12 cellular contexts compared by ENCODE assay signal in the genomic region with DNA sequence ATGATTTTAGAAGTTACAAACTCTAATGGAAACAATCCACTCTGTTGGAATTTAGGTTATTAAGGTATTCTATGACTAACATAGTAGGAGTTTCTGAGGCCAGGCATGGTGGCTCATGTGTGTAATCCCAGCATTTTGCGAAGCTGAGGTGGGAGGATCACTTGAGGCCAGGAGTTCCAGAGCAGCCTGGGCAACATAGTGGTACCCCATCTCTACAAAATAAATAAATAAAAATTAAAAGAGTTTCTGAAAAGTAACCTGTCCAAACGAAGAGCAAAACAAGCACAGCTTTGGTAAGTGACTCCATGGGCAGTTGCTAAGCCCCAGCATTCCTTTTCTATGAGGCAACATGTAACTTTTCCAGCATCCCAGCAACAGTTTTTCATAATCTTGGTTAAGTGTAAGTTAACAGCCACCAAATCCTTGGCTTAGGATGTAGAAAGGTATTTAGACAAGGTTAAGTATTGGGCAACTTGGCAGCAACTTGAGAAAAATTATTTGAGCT.
DNase-seq lines count a peak whose midpoint lies in the region; ATAC-seq and TF ChIP-seq lines count a peak whose summit lies in the region.
"Had no signal": no experiment of that assay in that cellular context is flagged by ENCODE, and none has a peak within 500 bp of the region (broad histone marks: within the 10 kb centered on the region; RNA-seq: fewer than 3 reads in every experiment).

No MANE protein-coding gene starts in this region.

- TF ChIP-seq CTCF in retinal pigment epithelial cell (conservative IDR thresholded peaks at IDR 0.05; ENCODE audit: low read depth, low read length) (no peak), MM.1S (IDR thresholded peaks at IDR 0.05; ENCODE audit: low read length) (no peak)

- DNase-seq in GM03348 (ENCODE audit: low spot score), result peak; percentile 80
- DNase-seq in fibroblast of peridontal ligament (ENCODE audit: extremely low read depth), result peak; percentile 73
- peak; percentile 96 for DNase-seq in retinal pigment epithelial cell (ENCODE audit: low read depth)
- DNase-seq in MM.1S, result no peak
- no peak for DNase-seq in middle frontal gyrus (ENCODE audit: extremely low spot score, low spot score)
- DNase-seq: anterior cingulate cortex, MV-4-11, NCI-H69, right lobe of liver had no signal

- ATAC-seq in SK-N-SH treated with all-trans-retinoic acid at 6 μM for 48 hours (peak; percentile 88), GM21447 (IDR thresholded peaks at IDR 0.05; ENCODE audit: unreplicated experiment) (no peak), HG02798 (IDR thresholded peaks at IDR 0.05; ENCODE audit: poor library complexity, unreplicated experiment) (no peak)
- ATAC-seq: right lobe of liver had no signal

- no peaks in the 10 kb centered on the region for H3K4me1 ChIP-seq in MM.1S (ENCODE audit: low read length)
- H3K4me1 ChIP-seq: right lobe of liver had no signal

- no peak overlapping the region for H2AFZ ChIP-seq in MM.1S (ENCODE audit: low read length)

- no peaks in the 10 kb centered on the region for H3K9me2 ChIP-seq in MM.1S (replicated peaks; ENCODE audit: insufficient read depth, low read length)

- no peaks in the 10 kb centered on the region for H3K36me3 ChIP-seq in MM.1S (replicated peaks; ENCODE audit: insufficient read depth, low read length)
- H3K36me3 ChIP-seq: right lobe of liver had no signal

- no peaks in the 10 kb centered on the region for H3K27me3 ChIP-seq in MM.1S (replicated peaks; ENCODE audit: insufficient read depth, low read length)
- H3K27me3 ChIP-seq: right lobe of liver had no signal

- no peak overlapping the region for H3K4me2 ChIP-seq in MM.1S (ENCODE audit: low read depth, low read length)

- H4K20me1 ChIP-seq in MM.1S (ENCODE audit: insufficient read depth, low read length), result no peaks in the 10 kb centered on the region

- no peaks in the 10 kb centered on the region for H3F3A ChIP-seq in MM.1S (ENCODE audit: insufficient read depth, low read length)

- H3K27ac ChIP-seq in MM.1S (ENCODE audit: low read length), result no peak overlapping the region
- H3K27ac ChIP-seq: right lobe of liver had no signal

- no peak overlapping the region for H3K4me3 ChIP-seq in retinal pigment epithelial cell (ENCODE audit: low read length)
- no peak overlapping the region for H3K4me3 ChIP-seq in MM.1S (ENCODE audit: low read length)
- H3K4me3 ChIP-seq: right lobe of liver had no signal

- no peaks in the 10 kb centered on the region for H3K79me2 ChIP-seq in MM.1S (ENCODE audit: low read length)

- H3K9ac ChIP-seq in MM.1S (ENCODE audit: low read length), result no peak overlapping the region

- no peaks in the 10 kb centered on the region for H3K9me3 ChIP-seq in MM.1S (replicated peaks; ENCODE audit: insufficient read depth, low read length)
- H3K9me3 ChIP-seq: right lobe of liver had no signal

TF ChIP-seq in SK-N-SH treated with all-trans-retinoic acid at 6 μM for 48 hours, 23 proteins besides CTCF, POLR2A, EP300 and RAD21:
- TF ChIP-seq, protein P1, sequence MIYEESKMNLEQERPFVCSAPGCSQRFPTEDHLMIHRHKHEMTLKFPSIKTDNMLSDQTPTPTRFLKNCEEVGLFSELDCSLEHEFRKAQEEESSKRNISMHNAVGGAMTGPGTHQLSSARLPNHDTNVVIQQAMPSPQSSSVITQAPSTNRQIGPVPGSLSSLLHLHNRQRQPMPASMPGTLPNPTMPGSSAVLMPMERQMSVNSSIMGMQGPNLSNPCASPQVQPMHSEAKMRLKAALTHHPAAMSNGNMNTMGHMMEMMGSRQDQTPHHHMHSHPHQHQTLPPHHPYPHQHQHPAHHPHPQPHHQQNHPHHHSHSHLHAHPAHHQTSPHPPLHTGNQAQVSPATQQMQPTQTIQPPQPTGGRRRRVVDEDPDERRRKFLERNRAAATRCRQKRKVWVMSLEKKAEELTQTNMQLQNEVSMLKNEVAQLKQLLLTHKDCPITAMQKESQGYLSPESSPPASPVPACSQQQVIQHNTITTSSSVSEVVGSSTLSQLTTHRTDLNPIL (CRISPR knock-in tag; IDR thresholded peaks at IDR 0.05; ENCODE audit: low read depth), result peak; percentile 57; the same call in 1 of the 2 replicates
- TF ChIP-seq ZNF70 (CRISPR knock-in tag; IDR thresholded peaks at IDR 0.05) (no peak), ARNTL (CRISPR knock-in tag; IDR thresholded peaks at IDR 0.05; ENCODE audit: borderline replicate concordance, low read depth) (no peak), CSRNP3 (CRISPR knock-in tag; IDR thresholded peaks at IDR 0.05) (no peak), SNAI2 (CRISPR knock-in tag; IDR thresholded peaks at IDR 0.05) (0 out of 2 replicates have a peak, but pooled peaks have one; percentile 49), ZC3H10 (CRISPR knock-in tag; IDR thresholded peaks at IDR 0.05) (no peak), PPARA (CRISPR knock-in tag; IDR thresholded peaks at IDR 0.05; ENCODE audit: borderline replicate concordance) (no peak), ISL1 (CRISPR knock-in tag; IDR thresholded peaks at IDR 0.05) (peak; percentile 50; the same call in 1 of the 2 replicates)
- TF ChIP-seq, protein P2, sequence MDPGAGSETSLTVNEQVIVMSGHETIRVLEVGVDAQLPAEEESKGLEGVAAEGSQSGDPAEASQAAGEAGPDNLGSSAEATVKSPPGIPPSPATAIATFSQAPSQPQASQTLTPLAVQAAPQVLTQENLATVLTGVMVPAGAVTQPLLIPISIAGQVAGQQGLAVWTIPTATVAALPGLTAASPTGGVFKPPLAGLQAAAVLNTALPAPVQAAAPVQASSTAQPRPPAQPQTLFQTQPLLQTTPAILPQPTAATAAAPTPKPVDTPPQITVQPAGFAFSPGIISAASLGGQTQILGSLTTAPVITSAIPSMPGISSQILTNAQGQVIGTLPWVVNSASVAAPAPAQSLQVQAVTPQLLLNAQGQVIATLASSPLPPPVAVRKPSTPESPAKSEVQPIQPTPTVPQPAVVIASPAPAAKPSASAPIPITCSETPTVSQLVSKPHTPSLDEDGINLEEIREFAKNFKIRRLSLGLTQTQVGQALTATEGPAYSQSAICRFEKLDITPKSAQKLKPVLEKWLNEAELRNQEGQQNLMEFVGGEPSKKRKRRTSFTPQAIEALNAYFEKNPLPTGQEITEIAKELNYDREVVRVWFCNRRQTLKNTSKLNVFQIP (CRISPR knock-in tag; IDR thresholded peaks at IDR 0.05; ENCODE audit: borderline replicate concordance, low read depth), result no peak

Comparison
In these comparisons a context has a peak if more than half of its experiments do, and no peak if none do; other contexts are left out.
1. DNase-seq: peak in GM03348 (single experiment), fibroblast of peridontal ligament (single experiment) and retinal pigment epithelial cell (single experiment); none in MM.1S (single experiment) and middle frontal gyrus (single experiment).